Comparison of ENCODE assay signal across 26 cellular contexts in the genomic region with DNA sequence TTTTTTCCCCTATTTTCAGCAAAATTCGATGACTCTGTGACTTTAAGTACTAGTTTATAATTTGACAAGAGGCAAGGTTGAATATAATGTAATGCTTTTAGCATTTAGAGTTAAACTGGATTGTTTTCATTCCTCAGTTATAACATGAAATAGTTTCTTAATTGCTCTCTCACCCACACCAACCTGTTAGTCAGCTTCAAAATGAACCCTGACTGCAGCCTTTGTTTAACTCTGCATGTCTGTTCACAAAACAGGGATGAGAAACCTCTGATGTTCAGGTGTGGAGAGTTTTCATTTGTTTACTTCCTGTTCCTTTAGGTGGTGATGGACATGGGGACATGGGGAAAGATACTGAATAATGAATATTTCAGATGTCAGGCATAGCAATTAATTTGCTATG. TPM values are rescaled to one million over a fixed set of nuclear protein-coding genes. Genes with fewer than 3 reads are reported as not detected.
DNase-seq lines count a peak whose midpoint lies in the region; ATAC-seq and TF ChIP-seq lines count a peak whose summit lies in the region.
"Had no signal": no experiment of that assay in that cellular context is flagged by ENCODE, and none has a peak within 500 bp of the region (broad histone marks: within the 10 kb centered on the region; RNA-seq: fewer than 3 reads in every experiment).

No MANE protein-coding gene starts in this region.

- H3K27ac Mint-ChIP-seq in activated CD8-positive, alpha-beta T cell treated with anti-CD3 and anti-CD28 coated beads, Interleukin-2, amount 10 ng/mL, durations not matched to agents 7 days and 5 days: no peak overlapping the region
- no peak overlapping the region for H3K27ac Mint-ChIP-seq in activated CD8-positive, alpha-beta memory T cell treated with anti-CD3 and anti-CD28 coated beads, Interleukin-2, amount 10 ng/mL, durations not matched to agents 7 days and 5 days
- H3K27ac Mint-ChIP-seq: T-helper 2 cell treated with Interferon-gamma antibody and Interleukin-4, amounts not matched to agents 5 μg/mL and 100 μg/mL, for 36 hours had no signal

- H3K4me1 Mint-ChIP-seq in activated CD8-positive, alpha-beta T cell treated with anti-CD3 and anti-CD28 coated beads, Interleukin-2, amount 10 ng/mL, durations not matched to agents 7 days and 5 days (ENCODE audit: low read depth): no peaks in the 10 kb centered on the region
- H3K4me1 Mint-ChIP-seq in activated CD8-positive, alpha-beta memory T cell treated with anti-CD3 and anti-CD28 coated beads, Interleukin-2, amount 10 ng/mL, durations not matched to agents 7 days and 5 days: no peaks in the 10 kb centered on the region
- H3K4me1 Mint-ChIP-seq: central memory CD8-positive, alpha-beta T cell had no signal

- TF ChIP-seq CTCF in foreskin fibroblast (IDR thresholded peaks at IDR 0.05; ENCODE audit: low read depth, low read length) (no peak), retinal pigment epithelial cell (conservative IDR thresholded peaks at IDR 0.05; ENCODE audit: low read depth, low read length) (no peak)

- CTCF ChIA-PET in activated CD8-positive, alpha-beta T cell treated with anti-CD3 and anti-CD28 coated beads, Interleukin-2, amount 10 ng/mL, durations not matched to agents 7 days and 5 days (lab: Charles Lee): interaction anchor here (0.8 to 1.6 kb wide), 3 partner anchors 10 to 167 kb away, joined by 3 to 4 read pairs (median 3); no protein-coding TSS in a partner anchor
- CTCF ChIA-PET in activated CD8-positive, alpha-beta memory T cell treated with anti-CD3 and anti-CD28 coated beads, Interleukin-2, amount 10 ng/mL, durations not matched to agents 7 days and 5 days (lab: Charles Lee): no interaction called here

- POLR2A ChIA-PET in activated CD8-positive, alpha-beta T cell treated with anti-CD3 and anti-CD28 coated beads, Interleukin-2, amount 10 ng/mL, durations not matched to agents 7 days and 5 days (lab: Charles Lee): no interaction called here

- H3K9me3 ChIP-seq in adipocyte (ENCODE audit: control insufficient read depth, low read length): peaks cover 6% of the 10 kb centered on the region
- H3K9me3 ChIP-seq: Peyer's patch, right atrium auricular region had no signal

- H3K27me3 Mint-ChIP-seq in activated CD8-positive, alpha-beta T cell treated with anti-CD3 and anti-CD28 coated beads, Interleukin-2, amount 10 ng/mL, durations not matched to agents 7 days and 5 days (ENCODE audit: low read depth): peaks cover 7% of the 10 kb centered on the region
- H3K27me3 Mint-ChIP-seq in activated CD8-positive, alpha-beta memory T cell treated with anti-CD3 and anti-CD28 coated beads, Interleukin-2, amount 10 ng/mL, durations not matched to agents 7 days and 5 days: peaks cover 2% of the 10 kb centered on the region

- H3K36me3 Mint-ChIP-seq in activated CD8-positive, alpha-beta T cell treated with anti-CD3 and anti-CD28 coated beads, Interleukin-2, amount 10 ng/mL, durations not matched to agents 7 days and 5 days (ENCODE audit: low read depth): no peaks in the 10 kb centered on the region
- H3K36me3 Mint-ChIP-seq in activated CD8-positive, alpha-beta memory T cell treated with anti-CD3 and anti-CD28 coated beads, Interleukin-2, amount 10 ng/mL, durations not matched to agents 7 days and 5 days: peaks cover 2% of the 10 kb centered on the region

- ATAC-seq in HG02884 (IDR thresholded peaks at IDR 0.05; ENCODE audit: unreplicated experiment): no peak
- ATAC-seq in activated CD8-positive, alpha-beta T cell treated with anti-CD3 and anti-CD28 coated beads, Interleukin-2, amount 10 ng/mL, durations not matched to agents 7 days and 5 days: no peak
- ATAC-seq in activated CD8-positive, alpha-beta memory T cell treated with anti-CD3 and anti-CD28 coated beads, Interleukin-2, amount 10 ng/mL, durations not matched to agents 7 days and 5 days: no peak
- ATAC-seq: left lung had no signal

- no peak overlapping the region for H3K4me3 Mint-ChIP-seq in activated CD8-positive, alpha-beta T cell treated with anti-CD3 and anti-CD28 coated beads, Interleukin-2, amount 10 ng/mL, durations not matched to agents 7 days and 5 days
- no peak overlapping the region for H3K4me3 Mint-ChIP-seq in activated CD8-positive, alpha-beta memory T cell treated with anti-CD3 and anti-CD28 coated beads, Interleukin-2, amount 10 ng/mL, durations not matched to agents 7 days and 5 days
- H3K4me3 Mint-ChIP-seq: central memory CD8-positive, alpha-beta T cell; T-helper 2 cell treated with Interferon-gamma antibody and Interleukin-4, amounts not matched to agents 5 μg/mL and 100 μg/mL, for 36 hours had no signal

- no peaks in the 10 kb centered on the region for H3K9me3 Mint-ChIP-seq in activated CD8-positive, alpha-beta T cell treated with anti-CD3 and anti-CD28 coated beads, Interleukin-2, amount 10 ng/mL, durations not matched to agents 7 days and 5 days (ENCODE audit: insufficient read depth)
- peaks cover 2% of the 10 kb centered on the region for H3K9me3 Mint-ChIP-seq in activated CD8-positive, alpha-beta memory T cell treated with anti-CD3 and anti-CD28 coated beads, Interleukin-2, amount 10 ng/mL, durations not matched to agents 7 days and 5 days (ENCODE audit: low read depth)

- H3K36me3 ChIP-seq in adipocyte (ENCODE audit: control insufficient read depth, insufficient read depth, low read length, severe bottlenecking): peaks cover under 1% of the 10 kb centered on the region

- DNase-seq in GM04503 (ENCODE audit: low read depth): peak; percentile 18
- DNase-seq in adipocyte (ENCODE audit: low read depth): peak; percentile 12
- DNase-seq in foreskin fibroblast: peak; percentile 9 to 15
- peak; percentile 5 for DNase-seq in retinal pigment epithelial cell (ENCODE audit: low read depth)
- no peak for DNase-seq in foreskin melanocyte
- DNase-seq in activated CD8-positive, alpha-beta T cell treated with anti-CD3 and anti-CD28 coated beads, Interleukin-2, amount 10 ng/mL, durations not matched to agents 7 days and 5 days: no peak
- DNase-seq in activated CD8-positive, alpha-beta memory T cell treated with anti-CD3 and anti-CD28 coated beads, Interleukin-2, amount 10 ng/mL, durations not matched to agents 7 days and 5 days: no peak
- DNase-seq: activated CD4-positive, alpha-beta T cell treated with anti-CD3 and anti-CD28 coated beads, Interleukin-2, amount 50 U/mL, for 48 hours; activated naive CD4-positive, alpha-beta T cell; activated T-cell treated with anti-CD3 and anti-CD28 coated beads for 4 hours; AML-193; amygdala; erythroblast; glutamatergic neuron; GOT3; left lung; NCI-H2081 treated with DMSO at 0.1 percent for 48 hours; Peyer's patch; stimulated activated CD8-positive, alpha-beta memory T cell treated with anti-CD3 and anti-CD28 coated beads, Interleukin-4, amount 100 ng/mL, for 48 hours had no signal

- H3K4me3 ChIP-seq in adipocyte (ENCODE audit: low read length): no peak overlapping the region
- no peak overlapping the region for H3K4me3 ChIP-seq in foreskin fibroblast (ENCODE audit: low read depth in 1 of 2, low read length in 2 of 2)
- no peak overlapping the region for H3K4me3 ChIP-seq in retinal pigment epithelial cell (ENCODE audit: low read length)
- H3K4me3 ChIP-seq: left lung, Peyer's patch, right atrium auricular region, SK-N-MC had no signal

- no peak overlapping the region for H3K9ac ChIP-seq in adipocyte (ENCODE audit: low read length)
- H3K9ac ChIP-seq: KMS-11 had no signal

- peaks cover 12% of the 10 kb centered on the region for H3K4me1 ChIP-seq in adipocyte (ENCODE audit: control insufficient read depth, insufficient read depth, low read length)
- H3K4me1 ChIP-seq: Peyer's patch had no signal

- H3K27me3 ChIP-seq in adipocyte (replicated peaks; ENCODE audit: control insufficient read depth, insufficient read depth, low read length): no peaks in the 10 kb centered on the region
- H3K27me3 ChIP-seq: left lung, Peyer's patch, right atrium auricular region had no signal

RNA-seq across cellular contexts. Expression of gene MND1, which starts 49.9 kb away (rescaled TPM):
- total RNA-seq in activated CD8-positive, alpha-beta T cell treated with anti-CD3 and anti-CD28 coated beads, Interleukin-2, amount 10 ng/mL, durations not matched to agents 7 days and 5 days: 10 to 100 TPM; 37.4 to 38.3 TPM
- 10 to 100 TPM; 25.2 to 33.6 TPM for total RNA-seq in activated CD8-positive, alpha-beta memory T cell treated with anti-CD3 and anti-CD28 coated beads, Interleukin-2, amount 10 ng/mL, durations not matched to agents 7 days and 5 days
- total RNA-seq: right atrium auricular region, ureter had no signal

Comparison
In these comparisons a context has a peak if more than half of its experiments do, and no peak if none do; other contexts are left out.
1. DNase-seq: peak in GM04503 (single experiment), adipocyte (single experiment), foreskin fibroblast (2 of 2) and retinal pigment epithelial cell (single experiment); none in foreskin melanocyte (single experiment), activated CD8-positive, alpha-beta T cell treated with anti-CD3 and anti-CD28 coated beads, Interleukin-2, amount 10 ng/mL, durations not matched to agents 7 days and 5 days (single experiment) and activated CD8-positive, alpha-beta memory T cell treated with anti-CD3 and anti-CD28 coated beads, Interleukin-2, amount 10 ng/mL, durations not matched to agents 7 days and 5 days (single experiment).